ENCODE assay signal across 8 cellular contexts in genomic region chr6:132830236-132830799, GRCh38. TPM values are rescaled to one million over a fixed set of nuclear protein-coding genes. Genes with fewer than 3 reads are reported as not detected.
DNase-seq lines count a peak whose midpoint lies in the region; ATAC-seq and TF ChIP-seq lines count a peak whose summit lies in the region.

No MANE protein-coding gene starts in this region.

- peaks cover 8% of the 10 kb centered on the region for H3K4me1 ChIP-seq in cardiac muscle cell (ENCODE audit: low read depth)

- DNase-seq in cardiac muscle cell (ENCODE audit: low read depth in 1 of 2, low spot score in 1 of 2) = peak; percentile 66 to 73
- DNase-seq in cardiac septum (ENCODE audit: low spot score) = no peak
- peak; percentile 17 for DNase-seq in NCI-H226
- DNase-seq in dedifferentiated amniotic fluid mesenchymal stem cell (ENCODE audit: extremely low spot score) = peak; percentile 70
- no peak for DNase-seq in progenitor cell of endocrine pancreas (ENCODE audit: low spot score, unreplicated experiment)
- no peak for DNase-seq in activated CD4-positive, alpha-beta memory T cell treated with anti-CD3 and anti-CD28 coated beads for 36 hours
- DNase-seq in NCI-H2029 (lab: John Stamatoyannopoulos, UW) = no peak

- H3K4me3 ChIP-seq in cardiac muscle cell = no peak overlapping the region

- no peak overlapping the region for H3K27ac ChIP-seq in cardiac muscle cell

- no peaks in the 10 kb centered on the region for H3K36me3 Mint-ChIP-seq in progenitor cell of endocrine pancreas (ENCODE audit: insufficient read depth)
- H3K36me3 Mint-ChIP-seq in activated CD4-positive, alpha-beta memory T cell treated with anti-CD3 and anti-CD28 coated beads for 36 hours = no peaks in the 10 kb centered on the region

- peaks cover 5% of the 10 kb centered on the region for H3K4me1 Mint-ChIP-seq in progenitor cell of endocrine pancreas (ENCODE audit: low read depth)
- no peaks in the 10 kb centered on the region for H3K4me1 Mint-ChIP-seq in activated CD4-positive, alpha-beta memory T cell treated with anti-CD3 and anti-CD28 coated beads for 36 hours (ENCODE audit: low read depth)

- no peak for ATAC-seq in GM18502 (IDR thresholded peaks at IDR 0.05; ENCODE audit: poor library complexity, unreplicated experiment)

- no peaks in the 10 kb centered on the region for H3K27me3 Mint-ChIP-seq in progenitor cell of endocrine pancreas
- H3K27me3 Mint-ChIP-seq in activated CD4-positive, alpha-beta memory T cell treated with anti-CD3 and anti-CD28 coated beads for 36 hours = no peaks in the 10 kb centered on the region

- no peak overlapping the region for H3K4me3 Mint-ChIP-seq in progenitor cell of endocrine pancreas (ENCODE audit: low read depth)
- H3K4me3 Mint-ChIP-seq in activated CD4-positive, alpha-beta memory T cell treated with anti-CD3 and anti-CD28 coated beads for 36 hours = no peak overlapping the region

- intact Hi-C loops in cardiac septum (cut with DNase I) = loop anchor here (5.0 kb wide), 1 partner anchor 722 kb away; no protein-coding TSS in a partner anchor
- intact Hi-C loops in activated CD4-positive, alpha-beta memory T cell treated with anti-CD3 and anti-CD28 coated beads for 36 hours (cut with micrococcal nuclease) = no loop called here

- no peaks in the 10 kb centered on the region for H3K27me3 ChIP-seq in cardiac muscle cell

- POLR2A ChIA-PET in activated CD4-positive, alpha-beta memory T cell treated with anti-CD3 and anti-CD28 coated beads for 36 hours (lab: Charles Lee) = no interaction called here

- H3K27ac Mint-ChIP-seq in progenitor cell of endocrine pancreas = no peak overlapping the region
- H3K27ac Mint-ChIP-seq in activated CD4-positive, alpha-beta memory T cell treated with anti-CD3 and anti-CD28 coated beads for 36 hours = no peak overlapping the region

- H3K9me3 Mint-ChIP-seq in progenitor cell of endocrine pancreas (ENCODE audit: low read depth) = peaks cover 5% of the 10 kb centered on the region
- no peaks in the 10 kb centered on the region for H3K9me3 Mint-ChIP-seq in activated CD4-positive, alpha-beta memory T cell treated with anti-CD3 and anti-CD28 coated beads for 36 hours

- peak; percentile 59 for TF ChIP-seq CTCF in cardiac muscle cell (IDR thresholded peaks at IDR 0.05; ENCODE audit: low read depth, low read length)
- peak; percentile 73 for TF ChIP-seq CTCF in progenitor cell of endocrine pancreas (IDR thresholded peaks at IDR 0.05; ENCODE audit: unreplicated experiment)

- CTCF ChIA-PET in activated CD4-positive, alpha-beta memory T cell treated with anti-CD3 and anti-CD28 coated beads for 36 hours (lab: Charles Lee) = interaction anchor here (0.7 to 2.6 kb wide), 4 partner anchors 32 to 1062 kb away, joined by 3 to 24 read pairs (median 4); partner anchors contain the start of gene SLC18B1

- no peaks in the 10 kb centered on the region for H3K36me3 ChIP-seq in cardiac muscle cell

- H3K9me3 ChIP-seq in cardiac muscle cell (ENCODE audit: low read depth) = no peaks in the 10 kb centered on the region

RNA-seq across cellular contexts. Expression of gene RPS12, which starts 15.9 kb away (rescaled TPM):
- total RNA-seq in cardiac muscle cell = 579 and 830 TPM in 2 replicates
- polyA plus RNA-seq in cardiac muscle cell = 348 and 386 TPM in 2 replicates
- 366 TPM for total RNA-seq in cardiac septum
- 986 and 1,038 TPM in 2 replicates for total RNA-seq in progenitor cell of endocrine pancreas
- total RNA-seq in activated CD4-positive, alpha-beta memory T cell treated with anti-CD3 and anti-CD28 coated beads for 36 hours = 1,000 to 10,000 TPM; 1,796 to 1,823 TPM

RNA-seq across cellular contexts. Expression of gene SLC18B1, which starts 31.9 kb away (rescaled TPM):
- 9.3 and 12.6 TPM in 2 replicates for total RNA-seq in cardiac muscle cell
- 18.7 and 24.8 TPM in 2 replicates for polyA plus RNA-seq in cardiac muscle cell
- total RNA-seq in cardiac septum = 1.2 TPM
- 19.1 and 19.5 TPM in 2 replicates for total RNA-seq in progenitor cell of endocrine pancreas
- 1 to 10 TPM; 4.5 to 5.2 TPM for total RNA-seq in activated CD4-positive, alpha-beta memory T cell treated with anti-CD3 and anti-CD28 coated beads for 36 hours

Comparison
In these comparisons a context has a peak if more than half of its experiments do, and no peak if none do; other contexts are left out.
1. DNase-seq: peak in cardiac muscle cell (2 of 2), NCI-H226 (single experiment) and dedifferentiated amniotic fluid mesenchymal stem cell (single experiment); none in cardiac septum (single experiment), progenitor cell of endocrine pancreas (single experiment), activated CD4-positive, alpha-beta memory T cell treated with anti-CD3 and anti-CD28 coated beads for 36 hours (single experiment) and NCI-H2029 (single experiment).